In the genomic region with DNA sequence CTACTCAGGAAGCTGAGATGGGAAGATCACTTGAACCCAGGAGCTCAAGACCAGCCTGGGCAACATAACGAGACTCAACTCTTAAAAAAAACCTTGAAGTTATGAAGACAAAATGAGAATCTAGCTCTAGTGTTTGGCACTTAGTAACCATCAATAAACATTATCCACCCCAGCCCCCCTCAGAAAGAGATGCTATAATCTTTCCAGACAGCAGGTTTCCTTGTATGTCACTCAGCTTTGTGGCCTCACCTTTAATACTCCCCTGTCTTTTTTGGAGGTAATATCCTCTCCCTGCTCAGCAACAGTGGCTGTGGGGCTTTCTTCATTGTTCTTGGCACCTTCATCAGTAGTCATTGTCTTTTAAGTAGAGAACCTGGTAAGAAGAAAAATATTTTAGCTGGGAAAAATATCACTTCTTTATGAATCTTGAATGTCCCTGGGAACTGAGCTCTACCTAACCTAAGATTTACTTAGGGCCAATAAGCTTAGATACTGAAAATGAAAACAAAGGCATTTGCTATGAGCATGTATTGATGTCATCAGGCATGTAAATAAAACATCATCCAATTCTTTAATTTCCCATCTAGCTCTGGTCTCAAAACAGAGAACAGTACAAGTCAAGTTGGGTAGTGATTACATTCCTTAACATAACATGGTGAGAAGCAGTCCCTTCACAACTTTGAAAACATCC, we compare ENCODE assay signal across 24 cellular contexts. TPM values are rescaled to one million over a fixed set of nuclear protein-coding genes. Genes with fewer than 3 reads are reported as not detected.
DNase-seq lines count a peak whose midpoint lies in the region; ATAC-seq and TF ChIP-seq lines count a peak whose summit lies in the region.
"Had no signal": no experiment of that assay in that cellular context is flagged by ENCODE, and none has a peak within 500 bp of the region (broad histone marks: within the 10 kb centered on the region; RNA-seq: fewer than 3 reads in every experiment).

No MANE protein-coding gene starts in this region.

- H3K9me3 Mint-ChIP-seq in activated T-cell treated with anti-CD3 and anti-CD28 coated beads, Interleukin-2, amount 50 U/mL, for 72 hours, result no peaks in the 10 kb centered on the region
- no peaks in the 10 kb centered on the region for H3K9me3 Mint-ChIP-seq in CD8-positive, alpha-beta memory T cell
- peaks cover 0 to 4% of the 10 kb centered on the region in 2 donors for H3K9me3 Mint-ChIP-seq in activated naive CD4-positive, alpha-beta T cell treated with anti-CD3 and anti-CD28 coated beads, Interleukin-2, amount 50 U/mL, for 72 hours
- H3K9me3 Mint-ChIP-seq in naive thymus-derived CD8-positive, alpha-beta T cell, result no peaks in the 10 kb centered on the region
- H3K9me3 Mint-ChIP-seq: nephron had no signal

- no peaks in the 10 kb centered on the region for H3K27me3 Mint-ChIP-seq in activated T-cell treated with anti-CD3 and anti-CD28 coated beads, Interleukin-2, amount 50 U/mL, for 72 hours (ENCODE audit: low read depth)
- no peaks in the 10 kb centered on the region for H3K27me3 Mint-ChIP-seq in CD8-positive, alpha-beta memory T cell
- H3K27me3 Mint-ChIP-seq in naive thymus-derived CD8-positive, alpha-beta T cell, result no peaks in the 10 kb centered on the region
- H3K27me3 Mint-ChIP-seq: activated CD8-positive, alpha-beta memory T cell treated with anti-CD3 and anti-CD28 coated beads, Interleukin-2, amount 10 ng/mL, durations not matched to agents 7 days and 5 days had no signal

- H3K27me3 ChIP-seq in CD8-positive, alpha-beta memory T cell (ENCODE audit: insufficient read depth, low read length, poor library complexity, severe bottlenecking), result no peaks in the 10 kb centered on the region
- H3K27me3 ChIP-seq: hepatocyte, pancreas had no signal

- ATAC-seq in activated T-cell treated with anti-CD3 and anti-CD28 coated beads, Interleukin-2, amount 50 U/mL, for 72 hours (replicated peaks in 1 of 2), result no peak
- no peak for ATAC-seq in activated naive CD4-positive, alpha-beta T cell treated with anti-CD3 and anti-CD28 coated beads, Interleukin-2, amount 50 U/mL, for 72 hours
- peak; percentile 84 to 93 for ATAC-seq in naive thymus-derived CD8-positive, alpha-beta T cell
- ATAC-seq in GM21717 (IDR thresholded peaks at IDR 0.05; ENCODE audit: unreplicated experiment), result no peak
- ATAC-seq: activated CD8-positive, alpha-beta memory T cell treated with anti-CD3 and anti-CD28 coated beads, Interleukin-2, amount 10 ng/mL, durations not matched to agents 7 days and 5 days; right cardiac atrium had no signal

- peaks cover 45% of the 10 kb centered on the region for H3K4me1 ChIP-seq in CD8-positive, alpha-beta memory T cell (ENCODE audit: insufficient read depth, low read length)

- H3K9me3 ChIP-seq in CD8-positive, alpha-beta memory T cell (ENCODE audit: low read length), result no peaks in the 10 kb centered on the region
- H3K9me3 ChIP-seq: left ventricle myocardium inferior, pancreas had no signal

- peaks cover 32% of the 10 kb centered on the region for H3K4me1 Mint-ChIP-seq in activated T-cell treated with anti-CD3 and anti-CD28 coated beads, Interleukin-2, amount 50 U/mL, for 72 hours (ENCODE audit: low read depth)
- H3K4me1 Mint-ChIP-seq in CD8-positive, alpha-beta memory T cell, result peaks cover 43 to 63% (median 58%) of the 10 kb centered on the region in 3 donors
- peaks cover 29 to 79% (median 67%) of the 10 kb centered on the region in 4 donors for H3K4me1 Mint-ChIP-seq in naive thymus-derived CD8-positive, alpha-beta T cell
- H3K4me1 Mint-ChIP-seq: nephron had no signal

- POLR2A ChIA-PET in CD8-positive, alpha-beta memory T cell (lab: Charles Lee), result no interaction called here
- POLR2A ChIA-PET in naive thymus-derived CD8-positive, alpha-beta T cell (lab: Charles Lee), result interaction anchor here (0.7 to 2.6 kb wide), 5 partner anchors 18 to 94 kb away, joined by 3 to 10 read pairs (median 7); a partner anchor contains a TSS
- POLR2A ChIA-PET in GM10248 (lab: Yijun Ruan, JAX), result interaction anchor here (0.7 kb wide), 1 partner anchor 131 kb away, joined by 3 read pairs; no protein-coding TSS in a partner anchor

- no peak for TF ChIP-seq CTCF in GM10248 (IDR thresholded peaks at IDR 0.05; ENCODE audit: control extremely low read depth, extremely low read depth, low read depth, missing control alignments)

- DNase-seq in activated T-cell treated with anti-CD3 and anti-CD28 coated beads, Interleukin-2, amount 50 U/mL, for 72 hours, result no peak
- no peak for DNase-seq in activated T-cell treated with anti-CD3 and anti-CD28 coated beads, Interleukin-2, amount 50 U/mL, for 48 hours
- peak in 1 of 5 donors; percentile 52 for DNase-seq in CD8-positive, alpha-beta memory T cell
- no peak for DNase-seq in activated naive CD4-positive, alpha-beta T cell treated with anti-CD3 and anti-CD28 coated beads, Interleukin-2, amount 50 U/mL, for 72 hours (ENCODE audit: low spot score in 2 of 2)
- peak in 5 of 10 donors; percentile 17 to 65 (median 43) for DNase-seq in naive thymus-derived CD8-positive, alpha-beta T cell
- DNase-seq in GM10248 (ENCODE audit: extremely low spot score), result no peak
- DNase-seq: activated CD4-positive, CD25-positive, alpha-beta regulatory T cell; activated CD8-positive, alpha-beta memory T cell treated with anti-CD3 and anti-CD28 coated beads, Interleukin-2, amount 10 ng/mL, durations not matched to agents 7 days and 5 days; activated effector memory CD4-positive, alpha-beta T cell treated with Interleukin-2 at 50 U/mL for 16 hours; anterior cingulate cortex; foreskin melanocyte; KG1; left ventricle myocardium inferior; midbrain; MV-4-11; NCI-H524; pancreas; right cardiac atrium; T-helper 9 cell had no signal

- H3K4me3 ChIP-seq in CD8-positive, alpha-beta memory T cell (ENCODE audit: low read length), result no peak overlapping the region
- H3K4me3 ChIP-seq: hepatocyte, left ventricle myocardium inferior, pancreas had no signal

- peak overlapping the region; percentile 51 for H3K27ac Mint-ChIP-seq in activated T-cell treated with anti-CD3 and anti-CD28 coated beads, Interleukin-2, amount 50 U/mL, for 72 hours
- H3K27ac Mint-ChIP-seq in CD8-positive, alpha-beta memory T cell, result peak overlapping the region; percentile 50 to 87 (median 68)
- peak overlapping the region; percentile 35 to 40 for H3K27ac Mint-ChIP-seq in activated naive CD4-positive, alpha-beta T cell treated with anti-CD3 and anti-CD28 coated beads, Interleukin-2, amount 50 U/mL, for 72 hours
- peak overlapping the region; percentile 11 to 92 (median 81) for H3K27ac Mint-ChIP-seq in naive thymus-derived CD8-positive, alpha-beta T cell
- H3K27ac Mint-ChIP-seq: activated CD8-positive, alpha-beta memory T cell treated with anti-CD3 and anti-CD28 coated beads, Interleukin-2, amount 10 ng/mL, durations not matched to agents 7 days and 5 days; nephron had no signal

- peaks cover 8% of the 10 kb centered on the region for H3K36me3 ChIP-seq in CD8-positive, alpha-beta memory T cell (ENCODE audit: insufficient read depth, low read length)

- CTCF ChIA-PET in CD8-positive, alpha-beta memory T cell (lab: Charles Lee), result interaction anchor here (0.9 to 4.1 kb wide), 9 partner anchors 18 to 193 kb away, joined by 3 to 28 read pairs (median 5); a partner anchor contains a TSS
- CTCF ChIA-PET in GM10248 (lab: Yijun Ruan, JAX), result interaction anchor here (0.7 to 2.8 kb wide), 9 partner anchors 10 to 300 kb away, joined by 3 to 25 read pairs (median 3); a partner anchor contains a TSS

- peak overlapping the region in 1 of 2 donors; percentile 31 for H3K4me3 Mint-ChIP-seq in activated T-cell treated with anti-CD3 and anti-CD28 coated beads, Interleukin-2, amount 50 U/mL, for 72 hours
- peak overlapping the region in 1 of 7 donors; percentile 14 for H3K4me3 Mint-ChIP-seq in CD8-positive, alpha-beta memory T cell
- peak overlapping the region in 5 of 10 donors; percentile 9 to 42 (median 30) for H3K4me3 Mint-ChIP-seq in naive thymus-derived CD8-positive, alpha-beta T cell
- H3K4me3 Mint-ChIP-seq: activated CD8-positive, alpha-beta memory T cell treated with anti-CD3 and anti-CD28 coated beads, Interleukin-2, amount 10 ng/mL, durations not matched to agents 7 days and 5 days; nephron had no signal

- H3K36me3 Mint-ChIP-seq in activated T-cell treated with anti-CD3 and anti-CD28 coated beads, Interleukin-2, amount 50 U/mL, for 72 hours (ENCODE audit: insufficient read depth in 2 of 2), result peaks cover 3 to 7% of the 10 kb centered on the region in 2 donors
- peaks cover 0 to 69% (median 22%) of the 10 kb centered on the region in 3 donors for H3K36me3 Mint-ChIP-seq in CD8-positive, alpha-beta memory T cell
- H3K36me3 Mint-ChIP-seq in activated naive CD4-positive, alpha-beta T cell treated with anti-CD3 and anti-CD28 coated beads, Interleukin-2, amount 50 U/mL, for 72 hours, result peaks cover 14 to 68% of the 10 kb centered on the region in 2 donors
- H3K36me3 Mint-ChIP-seq in naive thymus-derived CD8-positive, alpha-beta T cell, result peaks cover 7 to 85% (median 15%) of the 10 kb centered on the region in 3 donors

- H3K27ac ChIP-seq in CD8-positive, alpha-beta memory T cell (ENCODE audit: low read depth, low read length), result no peak overlapping the region
- H3K27ac ChIP-seq: C4-2B, epithelial cell of prostate, hepatocyte, left ventricle myocardium inferior, pancreas had no signal

RNA-seq across cellular contexts. Expression of a gene that starts 46.1 kb away (rescaled TPM):
- 100 to 1,000 TPM; 106 to 120 TPM for total RNA-seq in activated T-cell treated with anti-CD3 and anti-CD28 coated beads, Interleukin-2, amount 50 U/mL, for 72 hours
- total RNA-seq in CD8-positive, alpha-beta memory T cell, result 10 to 100 TPM; 55.7 to 58.8 TPM
- polyA plus RNA-seq in CD8-positive, alpha-beta memory T cell, result 192 TPM
- 100 to 1,000 TPM in 1 of 2 donors, 10 to 100 TPM in 1; 70.1 to 229 TPM for total RNA-seq in activated naive CD4-positive, alpha-beta T cell treated with anti-CD3 and anti-CD28 coated beads, Interleukin-2, amount 50 U/mL, for 72 hours
- total RNA-seq in naive thymus-derived CD8-positive, alpha-beta T cell, result 10 to 100 TPM; 75.4 to 79.1 TPM
- 100 to 1,000 TPM; 108 to 297 (median 154) TPM for polyA plus RNA-seq in naive thymus-derived CD8-positive, alpha-beta T cell

Comparison
In these comparisons a context has a peak if more than half of its experiments do, and no peak if none do; other contexts are left out.
1. ATAC-seq: peak in naive thymus-derived CD8-positive, alpha-beta T cell (2 of 2); none in activated T-cell treated with anti-CD3 and anti-CD28 coated beads, Interleukin-2, amount 50 U/mL, for 72 hours (0 of 2), activated naive CD4-positive, alpha-beta T cell treated with anti-CD3 and anti-CD28 coated beads, Interleukin-2, amount 50 U/mL, for 72 hours (0 of 2) and GM21717 (single experiment).
2. Peak in every context shown above with its lines, with median percentiles within 50 percentile points of each other: H3K27ac Mint-ChIP-seq.